ENCODE assay signal across 8 cellular contexts in genomic region chr3:58214484-58215316, GRCh38. TPM values are rescaled to one million over a fixed set of nuclear protein-coding genes. Genes with fewer than 3 reads are reported as not detected.
DNase-seq lines count a peak whose midpoint lies in the region; ATAC-seq and TF ChIP-seq lines count a peak whose summit lies in the region.

No MANE protein-coding gene starts in this region.

- TF ChIP-seq CTCF in RWPE1 (conservative IDR thresholded peaks at IDR 0.05; ENCODE audit: low read depth) (no peak), hepatocyte (IDR thresholded peaks at IDR 0.05; ENCODE audit: poor library complexity) (no peak), chondrocyte (IDR thresholded peaks at IDR 0.05) (no peak)

- POLR2A ChIA-PET in RWPE1 (lab: Yijun Ruan, JAX; ENCODE audit: low non-redundant PET): no interaction called here

- H3K9me2 ChIP-seq in hepatocyte (replicated peaks; ENCODE audit: insufficient read depth): no peaks in the 10 kb centered on the region

- WGBS in hepatocyte (ENCODE audit: low lambda C conversion rate, missing lambda C conversion rate): 81% methylated on average over 7 of the region's 7 CpGs

- no peak overlapping the region for H3K4me3 Mint-ChIP-seq in chondrocyte (ENCODE audit: unreplicated experiment)

- H3K36me3 Mint-ChIP-seq in chondrocyte (ENCODE audit: low read depth): no peaks in the 10 kb centered on the region

- no peak overlapping the region for H2AFZ ChIP-seq in hepatocyte

- H4K20me1 ChIP-seq in BLaER1: no peaks in the 10 kb centered on the region
- no peaks in the 10 kb centered on the region for H4K20me1 ChIP-seq in hepatocyte (ENCODE audit: insufficient read depth, poor library complexity, severe bottlenecking)

- H3K79me2 ChIP-seq in hepatocyte: no peaks in the 10 kb centered on the region

- H3K4me1 ChIP-seq in BLaER1 (peaks cover 31% of the 10 kb centered on the region), hepatocyte (ENCODE audit: insufficient read depth) (no peaks in the 10 kb centered on the region)

- H3K4me2 ChIP-seq in BLaER1: peak overlapping the region; percentile 47
- no peak overlapping the region for H3K4me2 ChIP-seq in hepatocyte

- H3K27ac ChIP-seq in BLaER1: no peak overlapping the region
- H3K27ac ChIP-seq in RWPE1: peak overlapping the region; percentile 96
- peak overlapping the region; percentile 75 for H3K27ac ChIP-seq in hepatocyte

- no peak overlapping the region for H3K9ac ChIP-seq in BLaER1

- CTCF ChIA-PET in RWPE1 (lab: Yijun Ruan, JAX): interaction anchor here (0.7 kb wide), 1 partner anchor 80 kb away, joined by 4 read pairs; no protein-coding TSS in a partner anchor

- no peak overlapping the region for H3K27ac Mint-ChIP-seq in chondrocyte (ENCODE audit: unreplicated experiment)

- H3K9me3 ChIP-seq in BLaER1 (no peaks in the 10 kb centered on the region), hepatocyte (ENCODE audit: low read depth) (no peaks in the 10 kb centered on the region)

- H3K27me3 ChIP-seq in BLaER1: no peaks in the 10 kb centered on the region
- no peaks in the 10 kb centered on the region for H3K27me3 ChIP-seq in hepatocyte

- H3K27me3 Mint-ChIP-seq in chondrocyte (ENCODE audit: low read depth): peaks cover 18% of the 10 kb centered on the region

- H3K9me3 Mint-ChIP-seq in chondrocyte (ENCODE audit: low read depth): no peaks in the 10 kb centered on the region

- H3K36me3 ChIP-seq in BLaER1 (no peaks in the 10 kb centered on the region), hepatocyte (replicated peaks; ENCODE audit: insufficient read depth, low read depth) (no peaks in the 10 kb centered on the region)

- ATAC-seq in GM18907 (IDR thresholded peaks at IDR 0.05; ENCODE audit: unreplicated experiment) (peak; percentile 77), HG03039 (IDR thresholded peaks at IDR 0.05; ENCODE audit: unreplicated experiment) (peak; percentile 81)

- H3K4me3 ChIP-seq in BLaER1: no peak overlapping the region
- no peak overlapping the region for H3K4me3 ChIP-seq in hepatocyte

- DNase-seq in RWPE1 (ENCODE audit: low spot score): peak; percentile 76
- peak; percentile 37 for DNase-seq in hepatocyte (ENCODE audit: low spot score)
- no peak for DNase-seq in NCI-H1436 treated with DMSO at 0.1 percent for 48 hours (lab: John Stamatoyannopoulos, UW)
- no peak for DNase-seq in chondrocyte (ENCODE audit: low spot score)
- DNase-seq in putamen (ENCODE audit: low spot score): no peak

- H3K4me1 Mint-ChIP-seq in chondrocyte (ENCODE audit: low read depth): peaks cover 6% of the 10 kb centered on the region

RNA-seq across cellular contexts. Expression of gene DNASE1L3, which starts 3.9 kb away (rescaled TPM):
- 0.48 and 0.97 TPM in 2 replicates for total RNA-seq in hepatocyte
- 0.99 and 1.8 TPM in 2 replicates for polyA plus RNA-seq in hepatocyte
- not detected in 3 replicates for total RNA-seq in chondrocyte

RNA-seq across cellular contexts. Expression of gene ABHD6, which starts 22.9 kb away (rescaled TPM):
- total RNA-seq in hepatocyte (19.1 and 25.1 TPM in 2 replicates), chondrocyte (5.1 to 9.4 TPM (median 7.4 TPM) in 3 replicates)
- polyA plus RNA-seq in hepatocyte: 13.9 and 24.6 TPM in 2 replicates

Comparison
In these comparisons a context has a peak if more than half of its experiments do, and no peak if none do; other contexts are left out.
1. DNase-seq: peak in RWPE1 (single experiment) and hepatocyte (single experiment); none in NCI-H1436 treated with DMSO at 0.1 percent for 48 hours (single experiment), chondrocyte (single experiment) and putamen (single experiment).